In genomic region chr11:32830796-32831195, GRCh38 we compare ENCODE assay signal across 12 cellular contexts. TPM values are rescaled to one million over a fixed set of nuclear protein-coding genes. Genes with fewer than 3 reads are reported as not detected.
DNase-seq lines count a peak whose midpoint lies in the region; ATAC-seq, FAIRE-seq and TF ChIP-seq lines count a peak whose summit lies in the region.
"Had no signal": no experiment of that assay in that cellular context is flagged by ENCODE, and none has a peak within 500 bp of the region (broad histone marks: within the 10 kb centered on the region; RNA-seq: fewer than 3 reads in every experiment).

No MANE protein-coding gene starts in this region.

- no peak for TF ChIP-seq CTCF in bronchial epithelial cell (IDR thresholded peaks at IDR 0.05; ENCODE audit: insufficient read depth, low read length, severe bottlenecking)

- peaks cover 20% of the 10 kb centered on the region for H3K4me1 Mint-ChIP-seq in stimulated activated naive CD8-positive, alpha-beta T cell treated with anti-CD3 and anti-CD28 coated beads, Interleukin-15, Interleukin-2, amounts not matched to agents 100 ng/mL and 50 ng/mL, for 24 hours (ENCODE audit: low read depth)

- H3K36me3 ChIP-seq in bronchial epithelial cell (ENCODE audit: control insufficient read depth, insufficient read depth, low read length) (peaks cover 1% of the 10 kb centered on the region), mucosa of stomach (ENCODE audit: control insufficient read depth, insufficient read depth, low read length) (no peaks in the 10 kb centered on the region)

- peak overlapping the region; percentile 66 for H3K4me3 Mint-ChIP-seq in stimulated activated naive CD8-positive, alpha-beta T cell treated with anti-CD3 and anti-CD28 coated beads, Interleukin-15, Interleukin-2, amounts not matched to agents 100 ng/mL and 50 ng/mL, for 24 hours

- FAIRE-seq in bronchial epithelial cell (lab: Jason Lieb, UNC): no peak
- FAIRE-seq: colon had no signal

- no peaks in the 10 kb centered on the region for H3K4me1 ChIP-seq in mucosa of stomach (ENCODE audit: control insufficient read depth, insufficient read depth, low read length)

- peaks cover 46% of the 10 kb centered on the region for H3K27me3 Mint-ChIP-seq in stimulated activated naive CD8-positive, alpha-beta T cell treated with anti-CD3 and anti-CD28 coated beads, Interleukin-15, Interleukin-2, amounts not matched to agents 100 ng/mL and 50 ng/mL, for 24 hours

- no peak for ATAC-seq in stimulated activated naive CD8-positive, alpha-beta T cell treated with anti-CD3 and anti-CD28 coated beads, Interleukin-15, Interleukin-2, amounts not matched to agents 100 U/mL and 50 U/mL, for 24 hours

- H3K4me3 ChIP-seq in bronchial epithelial cell (ENCODE audit: low read depth, low read length) (peak overlapping the region; percentile 56), mucosa of stomach (ENCODE audit: low read length) (no peak overlapping the region)
- H3K4me3 ChIP-seq: SK-N-MC had no signal

- DNase-seq in stimulated activated naive CD8-positive, alpha-beta T cell treated with anti-CD3 and anti-CD28 coated beads, Interleukin-15, Interleukin-2, amounts not matched to agents 100 U/mL and 50 U/mL, for 24 hours: no peak
- DNase-seq in bronchial epithelial cell (ENCODE audit: low read depth): peak; percentile 63
- DNase-seq in putamen (ENCODE audit: low spot score): no peak
- DNase-seq in NCI-H2029 treated with DMSO at 0.1 percent for 48 hours (lab: John Stamatoyannopoulos, UW): no peak
- DNase-seq in NAMALWA (ENCODE audit: low spot score): no peak
- DNase-seq in NCI-H1436 (lab: John Stamatoyannopoulos, UW): no peak
- DNase-seq: NCI-H2171 treated with DMSO at 0.1 percent for 48 hours; stimulated activated naive CD4-positive, alpha-beta T cell treated with Interleukin-2 at 50 U/mL for 16 hours had no signal

- H3K27me3 ChIP-seq in bronchial epithelial cell (ENCODE audit: control insufficient read depth, insufficient read depth, low read length) (no peaks in the 10 kb centered on the region), mucosa of stomach (ENCODE audit: control insufficient read depth, insufficient read depth, low read length) (no peaks in the 10 kb centered on the region)

- H3K9me3 ChIP-seq in mucosa of stomach (ENCODE audit: control insufficient read depth, low read length): no peaks in the 10 kb centered on the region

- H3K27ac Mint-ChIP-seq in stimulated activated naive CD8-positive, alpha-beta T cell treated with anti-CD3 and anti-CD28 coated beads, Interleukin-15, Interleukin-2, amounts not matched to agents 100 ng/mL and 50 ng/mL, for 24 hours: no peak overlapping the region

- peak overlapping the region; percentile 88 for H3K9ac ChIP-seq in mucosa of stomach (ENCODE audit: low read length)

- H3K9me3 Mint-ChIP-seq in stimulated activated naive CD8-positive, alpha-beta T cell treated with anti-CD3 and anti-CD28 coated beads, Interleukin-15, Interleukin-2, amounts not matched to agents 100 ng/mL and 50 ng/mL, for 24 hours: no peaks in the 10 kb centered on the region

- no peaks in the 10 kb centered on the region for H3K36me3 Mint-ChIP-seq in stimulated activated naive CD8-positive, alpha-beta T cell treated with anti-CD3 and anti-CD28 coated beads, Interleukin-15, Interleukin-2, amounts not matched to agents 100 ng/mL and 50 ng/mL, for 24 hours (ENCODE audit: low read depth)

RNA-seq across cellular contexts. Expression of gene PRRG4, which starts 1.1 kb away (rescaled TPM):
- total RNA-seq in bronchial epithelial cell: 3.7 and 7.7 TPM in 2 replicates

RNA-seq across cellular contexts. Expression of gene CCDC73, which starts 36.3 kb away (rescaled TPM):
- 0.13 TPM in 1 of 2 replicates, not detected in the other for total RNA-seq in bronchial epithelial cell
